In the genomic region with DNA sequence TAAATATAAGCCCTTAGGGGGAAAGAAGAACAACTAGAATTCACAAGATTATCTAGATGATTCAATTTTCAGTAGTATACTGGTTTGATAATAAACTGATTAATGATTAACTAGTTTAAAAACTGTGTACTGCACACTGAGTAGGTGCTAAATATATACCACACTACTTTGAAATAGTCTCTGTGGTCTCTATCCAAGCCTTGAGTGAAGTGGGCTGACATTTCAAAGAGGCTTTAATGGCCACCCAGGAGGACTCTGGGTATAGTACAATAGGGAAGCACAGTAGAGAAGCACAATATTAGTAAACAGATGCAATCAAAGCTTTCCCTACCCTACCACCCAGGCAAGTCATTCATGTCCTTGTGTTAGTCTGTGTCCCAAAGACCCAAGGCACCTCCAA, we compare ENCODE assay signal across 26 cellular contexts. TPM values are rescaled to one million over a fixed set of nuclear protein-coding genes. Genes with fewer than 3 reads are reported as not detected.
A peak's percentile ranks its signal among the peaks of the same experiment; 100 is the strongest.
DNase-seq lines count a peak whose midpoint lies in the region; ATAC-seq, FAIRE-seq and TF ChIP-seq lines count a peak whose summit lies in the region.
"Had no signal": no experiment of that assay in that cellular context is flagged by ENCODE, and none has a peak within 500 bp of the region (broad histone marks: within the 10 kb centered on the region; RNA-seq: fewer than 3 reads in every experiment).

No MANE protein-coding gene starts in this region.

- H3K4me1 ChIP-seq in mammary epithelial cell (ENCODE audit: insufficient read depth, low read length) (no peaks in the 10 kb centered on the region), GM12878 (ENCODE audit: control insufficient read depth, insufficient read depth, low read length) (peaks cover 11% of the 10 kb centered on the region), gastrocnemius medialis (peaks cover 50 to 63% of the 10 kb centered on the region in 2 donors), small intestine (ENCODE audit: control insufficient read depth in 2 of 2, insufficient read depth in 1 of 2, low read depth in 1 of 2, low read length in 1 of 2) (peaks cover 0 to 17% of the 10 kb centered on the region in 2 donors)

- H3K4me3 ChIP-seq in mammary epithelial cell (replicated peaks in 1 of 3; ENCODE audit: insufficient read depth in 1 of 3, low read depth in 2 of 3, low read length in 3 of 3) (no peak overlapping the region), GM12878 (no peak overlapping the region), gastrocnemius medialis (no peak overlapping the region), small intestine (ENCODE audit: low read depth in 1 of 2, low read length in 2 of 2) (no peak overlapping the region)
- H3K4me3 ChIP-seq: BLaER1 had no signal

- H3K9ac ChIP-seq in mammary epithelial cell (ENCODE audit: insufficient read depth, low read length) = no peak overlapping the region
- no peak overlapping the region for H3K9ac ChIP-seq in GM12878 (ENCODE audit: control insufficient read depth, insufficient read depth, low read length)
- H3K9ac ChIP-seq: BLaER1, KMS-11 had no signal

- H4K20me1 ChIP-seq in mammary epithelial cell (ENCODE audit: insufficient read depth, low read length) (no peaks in the 10 kb centered on the region), GM12878 (ENCODE audit: control insufficient read depth, insufficient read depth) (no peaks in the 10 kb centered on the region)
- H4K20me1 ChIP-seq: BLaER1 had no signal

- ATAC-seq in HG02938 (IDR thresholded peaks at IDR 0.05; ENCODE audit: unreplicated experiment) (peak; percentile 44), GM12878 (peak; percentile 10; the same call in 2 of the 3 replicates), gastrocnemius medialis (no peak)
- ATAC-seq in activated T-cell treated with anti-CD3 and anti-CD28 coated beads, Interleukin-2, amount 50 U/mL, for 4 hours = no peak
- ATAC-seq: SK-N-SH treated with all-trans-retinoic acid at 6 μM for 48 hours had no signal

- TF ChIP-seq CTCF in MCF 10A (IDR thresholded peaks at IDR 0.05; ENCODE audit: unreplicated experiment) = no peak
- no peak for TF ChIP-seq CTCF in mammary epithelial cell (conservative IDR thresholded peaks at IDR 0.05 in 1 of 2, IDR thresholded peaks at IDR 0.05 in 1 of 2; ENCODE audit: extremely low read depth in 1 of 2, insufficient read depth in 1 of 2, low read depth in 1 of 2, low read length in 2 of 2)
- no peak for TF ChIP-seq CTCF in GM12878 (IDR thresholded peaks at IDR 0.05 in 2 of 3, conservative IDR thresholded peaks at IDR 0.05 in 1 of 3; ENCODE audit: control insufficient read depth in 2 of 3, extremely low read depth in 1 of 3, insufficient read depth in 1 of 3, low read depth in 3 of 3, low read length in 3 of 3)
- no peak for TF ChIP-seq CTCF in gastrocnemius medialis (IDR thresholded peaks at IDR 0.05 in 4 of 5, conservative IDR thresholded peaks at IDR 0.05 in 1 of 5)

- SMC1A ChIA-PET in GM12878 (lab: Charles Lee; ENCODE audit: uncharacterized antibody, unreplicated experiment) = interaction anchor here (0.6 to 3.4 kb wide), 4 partner anchors 24 to 287 kb away, joined by 3 to 47 read pairs (median 8); no protein-coding TSS in a partner anchor

- no peak for DNase-seq in MCF 10A (ENCODE audit: unreplicated experiment)
- DNase-seq in mammary epithelial cell = no peak
- DNase-seq in GM12878 (ENCODE audit: low read depth, low spot score) = no peak
- no peak for DNase-seq in gastrocnemius medialis
- no peak for DNase-seq in small intestine
- no peak for DNase-seq in stimulated activated CD4-positive, alpha-beta T cell treated with anti-CD3 and anti-CD28 coated beads, Interleukin-2, amount 100 ng/mL, for 24 hours
- no peak for DNase-seq in activated T-cell treated with anti-CD3 and anti-CD28 coated beads, Interleukin-2, amount 50 U/mL, for 4 hours
- DNase-seq: CD4-positive, alpha-beta T cell; COR-L47; DMS79; EL; GDM1; NCI-H1105 treated with DMSO at 0.1 percent for 48 hours; NCI-H2029; NCI-H446; NCI-H524 treated with DMSO at 0.1 percent for 48 hours; NCI-H774 had no signal

- no peak overlapping the region for H3K27ac ChIP-seq in mammary epithelial cell (ENCODE audit: insufficient read depth, low read depth, low read length)
- no peak overlapping the region for H3K27ac ChIP-seq in GM12878 (ENCODE audit: control insufficient read depth, insufficient read depth)
- peak overlapping the region; percentile 24 to 80 (median 44) for H3K27ac ChIP-seq in gastrocnemius medialis
- no peak overlapping the region for H3K27ac ChIP-seq in small intestine (ENCODE audit: low read depth in 1 of 2, low read length in 1 of 2)
- H3K27ac ChIP-seq: BLaER1, KMS-11 had no signal

- dilution Hi-C loops in mammary epithelial cell (cut with HindIII; ENCODE audit: low sequenced_read_pairs) = no loop called here

- H3K27me3 Mint-ChIP-seq in MCF 10A (ENCODE audit: insufficient read depth, unreplicated experiment) = no peaks in the 10 kb centered on the region
- H3K27me3 Mint-ChIP-seq in activated T-cell treated with anti-CD3 and anti-CD28 coated beads, Interleukin-2, amount 50 U/mL, for 4 hours (ENCODE audit: low read depth) = no peaks in the 10 kb centered on the region
- H3K27me3 Mint-ChIP-seq: CD4-positive, alpha-beta T cell; IgD-negative memory B cell had no signal

- H3K9me3 ChIP-seq in mammary epithelial cell (replicated peaks; ENCODE audit: insufficient read depth, low read length) (peaks cover 2% of the 10 kb centered on the region), GM12878 (replicated peaks; ENCODE audit: control insufficient read depth, insufficient read depth, low read length) (no peaks in the 10 kb centered on the region; the same call in 2 of the 3 replicates), gastrocnemius medialis (no peaks in the 10 kb centered on the region), small intestine (ENCODE audit: control insufficient read depth, low read depth) (no peaks in the 10 kb centered on the region)

- H3K4me2 ChIP-seq in mammary epithelial cell (ENCODE audit: insufficient read depth, low read depth, low read length) = no peak overlapping the region
- H3K4me2 ChIP-seq in GM12878 (ENCODE audit: control insufficient read depth, insufficient read depth) = no peak overlapping the region
- H3K4me2 ChIP-seq: BLaER1, KMS-11 had no signal

- intact Hi-C loops in MCF 10A (cut with micrococcal nuclease) (no loop called here), mammary epithelial cell (cut with micrococcal nuclease) (no loop called here), GM12878 (cut with micrococcal nuclease; ENCODE audit: unreplicated experiment) (loop anchor here (5.0 kb wide), 1 partner anchor 225 kb away; no protein-coding TSS in a partner anchor), gastrocnemius medialis (cut with DNase I; ENCODE audit: low total_unique reads) (no loop called here)

- RAD21 ChIA-PET in GM12878 (lab: Charles Lee; ENCODE audit: unreplicated experiment) = interaction anchor here (2.6 to 2.8 kb wide), 2 partner anchors 187 to 224 kb away, joined by 16 to 42 read pairs; no protein-coding TSS in a partner anchor

- H2AFZ ChIP-seq in mammary epithelial cell (ENCODE audit: low read depth, low read length) = no peak overlapping the region
- no peak overlapping the region for H2AFZ ChIP-seq in GM12878 (ENCODE audit: control insufficient read depth, low read depth, low read length)

- CTCF ChIA-PET in MCF 10A (lab: Yijun Ruan, JAX) = interaction anchor here (0.7 to 4.2 kb wide), 7 partner anchors 8 to 190 kb away, joined by 3 to 43 read pairs (median 6); no protein-coding TSS in a partner anchor
- CTCF ChIA-PET in mammary epithelial cell (lab: Charles Lee; ENCODE audit: low non-redundant PET) = no interaction called here
- CTCF ChIA-PET in GM12878 (lab: Yijun Ruan, JAX) = interaction anchor here (1.0 to 5.3 kb wide), 8 partner anchors 12 to 235 kb away, joined by 3 to 112 read pairs (median 18); no protein-coding TSS in a partner anchor

- H3K4me1 Mint-ChIP-seq in MCF 10A (ENCODE audit: insufficient read depth, unreplicated experiment) = peaks cover 7% of the 10 kb centered on the region
- peaks cover 21% of the 10 kb centered on the region for H3K4me1 Mint-ChIP-seq in activated T-cell treated with anti-CD3 and anti-CD28 coated beads, Interleukin-2, amount 50 U/mL, for 4 hours (ENCODE audit: low read depth)

- H3K4me3 Mint-ChIP-seq in MCF 10A (ENCODE audit: unreplicated experiment) = no peak overlapping the region
- no peak overlapping the region for H3K4me3 Mint-ChIP-seq in activated T-cell treated with anti-CD3 and anti-CD28 coated beads, Interleukin-2, amount 50 U/mL, for 4 hours
- H3K4me3 Mint-ChIP-seq: CD4-positive, alpha-beta T cell; IgD-negative memory B cell had no signal

- no peaks in the 10 kb centered on the region for H3K36me3 Mint-ChIP-seq in MCF 10A (ENCODE audit: insufficient read depth, unreplicated experiment)
- no peaks in the 10 kb centered on the region for H3K36me3 Mint-ChIP-seq in activated T-cell treated with anti-CD3 and anti-CD28 coated beads, Interleukin-2, amount 50 U/mL, for 4 hours (ENCODE audit: insufficient read depth)

- BruUV-seq in MCF 10A (replicated peaks; lab: Mats Ljungman, UMichigan) = no TSS peak
- BruUV-seq in mammary epithelial cell (replicated peaks; lab: Mats Ljungman, UMichigan) = no TSS peak
- BruUV-seq in GM12878 (replicated peaks; lab: Mats Ljungman, UMichigan) = no TSS peak

- no peak for TF ChIP-seq EP300 in GM12878 (IDR thresholded peaks at IDR 0.05; ENCODE audit: borderline replicate concordance in 1 of 2, control insufficient read depth in 1 of 2, low read depth in 2 of 2, low read length in 2 of 2)

- no peak for TF ChIP-seq RAD21 in GM12878 (IDR thresholded peaks at IDR 0.05; ENCODE audit: insufficient read depth, low read depth, low read length)

- H3K36me3 ChIP-seq in mammary epithelial cell (ENCODE audit: insufficient read depth, low read length) (no peaks in the 10 kb centered on the region), GM12878 (ENCODE audit: control insufficient read depth in 2 of 2, insufficient read depth in 2 of 2, low read length in 1 of 2) (no peaks in the 10 kb centered on the region), gastrocnemius medialis (no peaks in the 10 kb centered on the region), small intestine (ENCODE audit: control insufficient read depth in 2 of 2, insufficient read depth in 2 of 2, low read length in 2 of 2) (no peaks in the 10 kb centered on the region)
- H3K36me3 ChIP-seq: BLaER1 had no signal

- FAIRE-seq in GM12878 (lab: Jason Lieb, UNC) (no peak), small intestine (lab: Jason Lieb, UNC) (no peak)
- FAIRE-seq: A204.1, GM12891, H54, RCC 7860 had no signal

- no peaks in the 10 kb centered on the region for H3K9me3 Mint-ChIP-seq in MCF 10A (ENCODE audit: unreplicated experiment)
- no peaks in the 10 kb centered on the region for H3K9me3 Mint-ChIP-seq in activated T-cell treated with anti-CD3 and anti-CD28 coated beads, Interleukin-2, amount 50 U/mL, for 4 hours
- H3K9me3 Mint-ChIP-seq: CD4-positive, alpha-beta T cell had no signal

- no peak for TF ChIP-seq POLR2A in GM12878 (IDR thresholded peaks at IDR 0.05; ENCODE audit: low read depth, low read length)
- TF ChIP-seq POLR2A in gastrocnemius medialis (IDR thresholded peaks at IDR 0.05) = no peak

- in situ Hi-C loops in mammary epithelial cell (cut with MboI; ENCODE audit: low sequenced_read_pairs in 2 of 2) = no loop called here
- in situ Hi-C loops in GM12878 (cut with MboI) = loop anchor here (5.0 kb wide), 2 partner anchors 185 to 230 kb away; no protein-coding TSS in a partner anchor
- in situ Hi-C loops in gastrocnemius medialis (cut with MboI; ENCODE audit: low sequenced_read_pairs in 4 of 4) = loop anchor here (5.0 to 25.0 kb wide), 4 partner anchors 185 to 233 kb away; no protein-coding TSS in a partner anchor

- POLR2A ChIA-PET in MCF 10A (lab: Yijun Ruan, JAX) (no interaction called here), GM12878 (lab: Charles Lee) (no interaction called here)

- H3K27me3 ChIP-seq in mammary epithelial cell (ENCODE audit: insufficient read depth, low read length) (no peaks in the 10 kb centered on the region), GM12878 (replicated peaks in 1 of 2; ENCODE audit: control insufficient read depth in 2 of 2, insufficient read depth in 2 of 2, low read length in 1 of 2) (no peaks in the 10 kb centered on the region), gastrocnemius medialis (no peaks in the 10 kb centered on the region), small intestine (ENCODE audit: control insufficient read depth in 2 of 2, insufficient read depth in 2 of 2, low read length in 2 of 2) (no peaks in the 10 kb centered on the region)
- H3K27me3 ChIP-seq: BLaER1 had no signal

- peak overlapping the region; percentile 31 for H3K27ac Mint-ChIP-seq in MCF 10A (ENCODE audit: low read depth, unreplicated experiment)
- H3K27ac Mint-ChIP-seq: CD4-positive, alpha-beta T cell; IgD-negative memory B cell had no signal

- H3K79me2 ChIP-seq in mammary epithelial cell (ENCODE audit: insufficient read depth, low read length) (no peaks in the 10 kb centered on the region), GM12878 (ENCODE audit: control insufficient read depth, insufficient read depth, low read length) (no peaks in the 10 kb centered on the region)

RNA-seq across cellular contexts. Expression of gene FILIP1L, which starts 46.7 kb away (rescaled TPM):
- total RNA-seq in MCF 10A (2022) (1.3 and 2.4 TPM in 2 replicates), mammary epithelial cell (1 to 10 TPM; 7.4 to 8.5 TPM), GM12878 (2014; rRNA removed) (3.6 and 4.6 TPM in 2 replicates), GM12878 (2014; rRNA removed; fragmentation: Illumina TruSeq; extraction: Trizol) (5.0 and 5.7 TPM in 2 replicates), GM12878 (2021) (3.3 and 3.4 TPM in 2 replicates), gastrocnemius medialis (100 to 1,000 TPM in 2 of 4 donors, 10 to 100 TPM in 2; 87.1 to 115 (median 99.6) TPM)
- polyA plus RNA-seq in mammary epithelial cell (3.7 TPM), GM12878 (2011; rRNA removed) (0.24 and 0.36 TPM in 2 replicates), GM12878 (2014; fragmentation: Illumina TruSeq; extraction: Trizol) (6.1 and 9.7 TPM in 2 replicates), GM12878 (2014; fragmentation: Nextera tagmentation; extraction: Ambion mirVana) (1 to 10 TPM; 1.3 to 1.7 TPM), GM12878 (2014; rRNA removed) (2.4 and 3.8 TPM in 2 replicates), GM12878 (2016; fragmentation: Nextera tagmentation; extraction: Ambion mirVana) (1 to 10 TPM; 3.3 to 4.6 TPM), small intestine (10 to 100 TPM; 10.5 to 18.1 (median 17.6) TPM)
- 1.5 TPM for polyA minus RNA-seq in mammary epithelial cell
- total RNA-seq in GM12878 (2013; cell fraction: nucleolus; rRNA removed) = 3.3 and 3.4 TPM in 2 replicates
- polyA plus RNA-seq in GM12878 (2011; ENCODE audit: low read depth) = 1.2 TPM
- polyA plus RNA-seq in GM12878 (2011; cell fraction: cytosol; rRNA removed) = 0.19 and 0.43 TPM in 2 replicates
- 0.26 and 1.3 TPM in 2 replicates for polyA plus RNA-seq in GM12878 (2011; cell fraction: nucleus; rRNA removed)
- 1.5 and 1.6 TPM in 2 replicates for polyA plus RNA-seq in GM12878 (2012)
- 0.21 and 0.44 TPM in 2 replicates for polyA minus RNA-seq in GM12878 (2011; rRNA and poly(A)+ RNA removed)
- not detected in 2 replicates for polyA minus RNA-seq in GM12878 (2011; cell fraction: cytosol; rRNA and poly(A)+ RNA removed)
- 0.19 and 0.36 TPM in 2 replicates for polyA minus RNA-seq in GM12878 (2011; cell fraction: nucleus; rRNA and poly(A)+ RNA removed)
- total RNA-seq in activated T-cell treated with anti-CD3 and anti-CD28 coated beads, Interleukin-2, amount 50 U/mL, for 4 hours = under 1 TPM in 2 of 3 donors, not detected in 1; 0.08 to 0.28 TPM

Comparison
In these comparisons a context has a peak if more than half of its experiments do, and no peak if none do; other contexts are left out.
1. H3K27ac ChIP-seq: peak in gastrocnemius medialis (4 of 4); none in mammary epithelial cell (single experiment), GM12878 (single experiment) and small intestine (0 of 2).
2. ATAC-seq: peak in HG02938 (single experiment) and GM12878 (single experiment); none in gastrocnemius medialis (0 of 2) and activated T-cell treated with anti-CD3 and anti-CD28 coated beads, Interleukin-2, amount 50 U/mL, for 4 hours (0 of 2).
3. RNA of gene FILIP1L, which starts 46.7 kb away (total RNA-seq): 87.1 to 115 TPM in gastrocnemius medialis; 7.4 to 8.5 TPM in mammary epithelial cell, 3.3 to 5.7 TPM in GM12878, 1.3 to 2.4 TPM in MCF 10A and 0.08 to 0.28 TPM in activated T-cell treated with anti-CD3 and anti-CD28 coated beads, Interleukin-2, amount 50 U/mL, for 4 hours; every median in the first group is over 4 times any median in the second.
4. in situ Hi-C loops: an anchor here in GM12878 (5.0 kb wide) and gastrocnemius medialis (5.0 to 25.0 kb wide); none called in mammary epithelial cell.